In the genomic region with DNA sequence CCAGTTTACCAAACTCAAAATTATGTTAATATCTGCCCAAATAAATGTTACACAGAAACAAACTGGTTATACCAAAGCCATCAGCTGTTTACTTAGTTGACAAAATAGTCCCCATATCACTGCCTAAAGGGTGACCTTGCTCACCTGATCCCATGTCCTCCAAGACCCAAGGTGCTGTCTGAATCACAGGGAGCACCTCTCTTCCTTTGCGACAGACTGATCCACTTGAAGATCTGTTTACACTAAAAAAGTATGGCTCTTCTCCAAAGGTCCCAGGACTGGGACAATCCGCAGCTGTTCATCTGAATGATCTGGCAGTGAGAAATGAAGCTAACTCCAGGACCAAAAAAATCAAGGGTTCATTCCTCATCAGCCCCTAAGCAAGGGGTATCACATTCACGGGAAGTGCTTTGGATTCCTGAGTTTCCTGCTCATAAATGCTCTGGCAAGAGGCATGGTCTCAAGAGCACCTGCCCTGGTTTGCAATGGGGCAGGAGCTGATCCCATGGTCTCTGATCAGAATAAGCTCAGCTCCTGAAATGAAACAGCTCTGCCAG, we compare ENCODE assay signal across 16 cellular contexts.
"Had no signal": no experiment of that assay in that cellular context is flagged by ENCODE, and none has a peak within 500 bp of the region (broad histone marks: within the 10 kb centered on the region; RNA-seq: fewer than 3 reads in every experiment).

No MANE protein-coding gene starts in this region.

- H3K27ac ChIP-seq: hepatocyte, left ventricle myocardium inferior, tibial artery, uterus had no signal

- ATAC-seq: mucosa of descending colon; stimulated activated naive CD8-positive, alpha-beta T cell treated with anti-CD3 and anti-CD28 coated beads, Interleukin-15, Interleukin-2, amounts not matched to agents 100 U/mL and 50 U/mL, for 24 hours had no signal

- H3K36me3 ChIP-seq: left ventricle myocardium inferior, uterus had no signal

- H3K9me3 ChIP-seq: left ventricle myocardium inferior, mucosa of descending colon, tibial artery, uterus had no signal

- FAIRE-seq: kidney had no signal

- H3K4me2 ChIP-seq: hepatocyte, smooth muscle cell had no signal

- H3K27me3 ChIP-seq: tibial artery, uterus had no signal

- H3K4me3 ChIP-seq: hepatocyte, left ventricle myocardium inferior, mucosa of descending colon, smooth muscle cell, uterus had no signal

- DNase-seq: activated CD4-positive, alpha-beta T cell treated with anti-CD3 and anti-CD28 coated beads, Interleukin-2, amount 10 ng/mL, durations not matched to agents 24 days and 14 days; activated CD4-positive, CD25-positive, alpha-beta regulatory T cell; activated CD8-positive, alpha-beta memory T cell treated with anti-CD3 and anti-CD28 coated beads, Interleukin-2, amount 50 U/mL, for 48 hours; activated naive CD4-positive, alpha-beta T cell; activated naive CD8-positive, alpha-beta T cell treated with anti-CD3 and anti-CD28 coated beads, Interleukin-2, amount 10 ng/mL, durations not matched to agents 7 days and 5 days; cerebellar nuclear complex; kidney; left ventricle myocardium inferior; retina; stimulated activated naive CD8-positive, alpha-beta T cell treated with anti-CD3 and anti-CD28 coated beads, Interleukin-15, Interleukin-2, amounts not matched to agents 100 U/mL and 50 U/mL, for 24 hours; SW 1271; tibial artery; uterus had no signal

- H3K4me1 ChIP-seq: uterus had no signal
